ENCODE assay signal across 8 cellular contexts in genomic region chr4:108166441-108167315, GRCh38. TPM values are rescaled to one million over a fixed set of nuclear protein-coding genes. Genes with fewer than 3 reads are reported as not detected.
A peak's percentile ranks its signal among the peaks of the same experiment; 100 is the strongest.
DNase-seq lines count a peak whose midpoint lies in the region; ATAC-seq, FAIRE-seq and TF ChIP-seq lines count a peak whose summit lies in the region.

No MANE protein-coding gene starts in this region.

- no peaks in the 10 kb centered on the region for H3K79me2 ChIP-seq in GM23248 (ENCODE audit: insufficient read depth)
- peaks cover 46% of the 10 kb centered on the region for H3K79me2 ChIP-seq in OCI-LY3 (ENCODE audit: low read length)
- peaks cover 15% of the 10 kb centered on the region for H3K79me2 ChIP-seq in hepatocyte

- H3K27ac ChIP-seq in BLaER1: peak overlapping the region; percentile 98
- H3K27ac ChIP-seq in GM23248: no peak overlapping the region
- peak overlapping the region; percentile 39 for H3K27ac ChIP-seq in OCI-LY3 (ENCODE audit: low read length)
- no peak overlapping the region for H3K27ac ChIP-seq in hepatocyte
- H3K27ac ChIP-seq in spleen: peak overlapping the region in 7 of 8 donors; percentile 16 to 78 (median 57)

- peaks cover 18% of the 10 kb centered on the region for H3K4me1 ChIP-seq in BLaER1
- no peaks in the 10 kb centered on the region for H3K4me1 ChIP-seq in GM23248 (ENCODE audit: insufficient read depth)
- peaks cover 36% of the 10 kb centered on the region for H3K4me1 ChIP-seq in OCI-LY3 (ENCODE audit: low read length)
- peaks cover 3% of the 10 kb centered on the region for H3K4me1 ChIP-seq in hepatocyte (ENCODE audit: insufficient read depth)
- H3K4me1 ChIP-seq in spleen: peaks cover 22 to 61% (median 40%) of the 10 kb centered on the region in 6 donors

- in situ Hi-C loops in GM23248 (cut with MboI): no loop called here

- H3K9me3 ChIP-seq in BLaER1 (no peaks in the 10 kb centered on the region), GM23248 (ENCODE audit: low read depth) (no peaks in the 10 kb centered on the region), OCI-LY3 (ENCODE audit: insufficient read depth, low read length) (no peaks in the 10 kb centered on the region), hepatocyte (ENCODE audit: low read depth) (no peaks in the 10 kb centered on the region), spleen (no peaks in the 10 kb centered on the region)

- no peaks in the 10 kb centered on the region for H3F3A ChIP-seq in GM23248 (ENCODE audit: insufficient read depth)

- FAIRE-seq in H54 (lab: Jason Lieb, UNC): no peak

- H2AFZ ChIP-seq in GM23248 (peak overlapping the region; percentile 89), OCI-LY3 (ENCODE audit: low read depth, low read length) (peak overlapping the region; percentile 93), hepatocyte (peak overlapping the region; percentile 85)

- H3K27me3 ChIP-seq in BLaER1: peaks cover 100% of the 10 kb centered on the region
- H3K27me3 ChIP-seq in GM23248 (replicated peaks; ENCODE audit: insufficient read depth): peaks cover 93% of the 10 kb centered on the region
- H3K27me3 ChIP-seq in OCI-LY3 (ENCODE audit: low read depth, low read length): peaks cover 30% of the 10 kb centered on the region
- peaks cover 55% of the 10 kb centered on the region for H3K27me3 ChIP-seq in hepatocyte
- peaks cover 0 to 95% (median 63%) of the 10 kb centered on the region in 7 donors for H3K27me3 ChIP-seq in spleen (replicated peaks in 1 of 7)

- H3K9me2 ChIP-seq in GM23248 (ENCODE audit: insufficient read depth) (no peaks in the 10 kb centered on the region), hepatocyte (replicated peaks; ENCODE audit: insufficient read depth) (no peaks in the 10 kb centered on the region)

- H3K36me3 ChIP-seq in BLaER1: peaks cover 37% of the 10 kb centered on the region
- H3K36me3 ChIP-seq in GM23248 (ENCODE audit: low read depth): no peaks in the 10 kb centered on the region
- peaks cover 14% of the 10 kb centered on the region for H3K36me3 ChIP-seq in OCI-LY3 (replicated peaks; ENCODE audit: low read depth, low read length)
- no peaks in the 10 kb centered on the region for H3K36me3 ChIP-seq in hepatocyte (replicated peaks; ENCODE audit: insufficient read depth, low read depth)
- no peaks in the 10 kb centered on the region for H3K36me3 ChIP-seq in spleen

- H3K9ac ChIP-seq in BLaER1 (peak overlapping the region; percentile 97), GM23248 (no peak overlapping the region), OCI-LY3 (ENCODE audit: low read length) (peak overlapping the region; percentile 95)

- H3K4me3 ChIP-seq in BLaER1: peak overlapping the region; percentile 85
- H3K4me3 ChIP-seq in GM23248: peak overlapping the region; percentile 73; the same call in 1 of the 2 replicates
- peak overlapping the region; percentile 99 for H3K4me3 ChIP-seq in OCI-LY3 (ENCODE audit: low read length)
- H3K4me3 ChIP-seq in hepatocyte: peak overlapping the region; percentile 80
- H3K4me3 ChIP-seq in spleen: peak overlapping the region; percentile 20 to 80 (median 60)

- TF ChIP-seq CTCF in OCI-LY3 (IDR thresholded peaks at IDR 0.05; ENCODE audit: low read depth, low read length) (no peak), hepatocyte (IDR thresholded peaks at IDR 0.05; ENCODE audit: poor library complexity) (no peak), spleen (IDR thresholded peaks at IDR 0.05 in 8 of 11, conservative IDR thresholded peaks at IDR 0.05 in 3 of 11) (no peak)

- H4K20me1 ChIP-seq in BLaER1 (peaks cover 77% of the 10 kb centered on the region), GM23248 (ENCODE audit: insufficient read depth) (no peaks in the 10 kb centered on the region), OCI-LY3 (ENCODE audit: insufficient read depth, low read length) (no peaks in the 10 kb centered on the region), hepatocyte (ENCODE audit: insufficient read depth, poor library complexity, severe bottlenecking) (no peaks in the 10 kb centered on the region)

- WGBS in GM23248 (ENCODE audit: low coverage in 1 of 2, low lambda C conversion rate in 2 of 2, missing lambda C conversion rate in 2 of 2), 2 experiments: 9 to 15% methylated on average over 36 to 58 of the region's 58 CpGs
- 2% methylated on average over 34 of the region's 58 CpGs for WGBS in hepatocyte (ENCODE audit: low lambda C conversion rate, missing lambda C conversion rate)
- WGBS in spleen, 5 donors: 2 to 4% (median 3%) methylated on average over 44 to 58 of the region's 58 CpGs

- DNase-seq in GM23248 (no peak), hepatocyte (ENCODE audit: low spot score) (peak; percentile 56), spleen (peak; percentile 81), H54 (ENCODE audit: insufficient read length, low spot score) (no peak)
- DNase-seq in activated effector memory CD4-positive, alpha-beta T cell treated with anti-CD3 and anti-CD28 coated beads, Interleukin-2, amount 50 U/mL, for 16 hours: peak; percentile 87

- no peak for ATAC-seq in HG03135 (IDR thresholded peaks at IDR 0.05; ENCODE audit: unreplicated experiment)

- intact Hi-C loops in spleen (cut with DNase I; ENCODE audit: low total_unique reads): no loop called here

- TF ChIP-seq POLR2A in spleen (IDR thresholded peaks at IDR 0.05): no peak
- no peak for TF ChIP-seq POLR2A in H54 (IDR thresholded peaks at IDR 0.05; ENCODE audit: low read depth, low read length)

- H3K4me2 ChIP-seq in BLaER1 (peak overlapping the region; percentile 95), GM23248 (ENCODE audit: unreplicated experiment) (no peak overlapping the region), OCI-LY3 (ENCODE audit: low read length) (peak overlapping the region; percentile 98), hepatocyte (peak overlapping the region; percentile 97)

RNA-seq across cellular contexts. Expression of gene LEF1, which starts 2.1 kb away (rescaled TPM):
- total RNA-seq in GM23248 (2014; rRNA removed; shearing (Covaris generic)): not detected in 2 replicates
- 0.23 TPM in 1 of 2 replicates, not detected in the other for polyA plus RNA-seq in GM23248 (2016; fragmentation: Nextera tagmentation; extraction: Ambion mirVana)
- total RNA-seq in hepatocyte: 7.5 and 8.6 TPM in 2 replicates
- 7.6 and 10.4 TPM in 2 replicates for polyA plus RNA-seq in hepatocyte
- 10 to 100 TPM; 18.6 to 55.4 (median 34.7) TPM for total RNA-seq in spleen
- 10 to 100 TPM in 1 of 3 donors, 1 to 10 TPM in 2; 7.8 to 27.9 (median 9.7) TPM for polyA plus RNA-seq in spleen

Comparison
In these comparisons a context has a peak if more than half of its experiments do, and no peak if none do; other contexts are left out.
1. H3K27ac ChIP-seq: peak in BLaER1 (single experiment), OCI-LY3 (single experiment) and spleen (7 of 8); none in GM23248 (single experiment) and hepatocyte (single experiment).
2. DNase-seq: peak in activated effector memory CD4-positive, alpha-beta T cell treated with anti-CD3 and anti-CD28 coated beads, Interleukin-2, amount 50 U/mL, for 16 hours (single experiment), hepatocyte (single experiment) and spleen (single experiment); none in GM23248 (single experiment) and H54 (single experiment).
3. Peak in every context shown above with its lines, with median percentiles within 50 percentile points of each other: H3K4me3 ChIP-seq and H2AFZ ChIP-seq.